In genomic region chrX:48793935-48794334, GRCh38 we compare ENCODE assay signal across 31 cellular contexts. TPM values are rescaled to one million over a fixed set of nuclear protein-coding genes. Genes with fewer than 3 reads are reported as not detected.
"Had no signal": no experiment of that assay in that cellular context is flagged by ENCODE, and none has a peak within 500 bp of the region (broad histone marks: within the 10 kb centered on the region; RNA-seq: fewer than 3 reads in every experiment).

No MANE protein-coding gene starts in this region.

- H3K4me3 Mint-ChIP-seq: memory B cell; naive thymus-derived CD4-positive, alpha-beta T cell; nephron had no signal

- DNase-seq: cortex of kidney; foreskin fibroblast; gastrocnemius medialis; head of caudate nucleus; midbrain; naive thymus-derived CD4-positive, alpha-beta T cell; stimulated activated CD4-positive, alpha-beta T cell treated with anti-CD3 and anti-CD28 coated beads, Interleukin-12 subunit alpha, Interleukin-12 subunit beta, amount 100 ng/mL, for 4 hours; stimulated activated CD4-positive, alpha-beta T cell treated with anti-CD3 and anti-CD28 coated beads, Interleukin-1b, Interleukin-23, amount 100 ng/mL, for 48 hours; stimulated activated CD4-positive, alpha-beta T cell treated with anti-CD3 and anti-CD28 coated beads, Interleukin-4, amount 100 ng/mL, for 1 hour; stimulated activated CD8-positive, alpha-beta memory T cell treated with anti-CD3 and anti-CD28 coated beads, Interleukin-4, amount 100 ng/mL, for 48 hours; stimulated activated naive CD4-positive, alpha-beta T cell; substantia nigra; testis had no signal

- H3K27me3 ChIP-seq: gastrocnemius medialis, neural progenitor cell, right atrium auricular region, testis, tibial nerve, vagina had no signal

- ATAC-seq: gastrocnemius medialis; left lobe of liver; naive thymus-derived CD4-positive, alpha-beta T cell; sciatic nerve had no signal

- H3K27ac Mint-ChIP-seq: memory B cell; naive thymus-derived CD4-positive, alpha-beta T cell; nephron had no signal

- H3K36me3 ChIP-seq: gastrocnemius medialis, neural progenitor cell, prostate gland, right atrium auricular region, tibial nerve, vagina had no signal

- H3K4me2 ChIP-seq: neural progenitor cell, smooth muscle cell had no signal

- H3K4me1 ChIP-seq: gastrocnemius medialis, neural progenitor cell, parathyroid adenoma, prostate gland, right atrium auricular region, testis, tibial nerve, vagina had no signal

- H3K4me1 Mint-ChIP-seq: nephron had no signal

- H3K4me3 ChIP-seq: gastrocnemius medialis, lung, neural progenitor cell, prostate gland, right atrium auricular region, smooth muscle cell, testis, tibial nerve, vagina had no signal

- H3K9me3 ChIP-seq: gastrocnemius medialis, prostate gland, right atrium auricular region, testis, tibial nerve, vagina had no signal

- H3K27ac ChIP-seq: gastrocnemius medialis, neural progenitor cell, parathyroid adenoma, prostate gland, right atrium auricular region, testis, tibial nerve, vagina had no signal

- H3K9ac ChIP-seq: neural progenitor cell, parathyroid adenoma had no signal

- H2AFZ ChIP-seq: neural progenitor cell, parathyroid adenoma had no signal

- H3K9me3 Mint-ChIP-seq: memory B cell; naive thymus-derived CD4-positive, alpha-beta T cell had no signal

- H3K79me2 ChIP-seq: parathyroid adenoma had no signal

RNA-seq across cellular contexts. Expression of gene GATA1, which starts 7.5 kb away (rescaled TPM):
- total RNA-seq: dermis microvascular lymphatic vessel endothelial cell, gastrocnemius medialis, glomerular endothelial cell, osteoblast, prostate gland, smooth muscle cell, ureter had no signal
- polyA plus RNA-seq: naive thymus-derived CD4-positive, alpha-beta T cell; smooth muscle cell had no signal

RNA-seq across cellular contexts. Expression of gene ERAS, which starts 32.4 kb away (rescaled TPM):
- total RNA-seq: dermis microvascular lymphatic vessel endothelial cell; gastrocnemius medialis; glomerular endothelial cell; left lobe of liver; liver; lung; mucosa of gallbladder; naive thymus-derived CD4-positive, alpha-beta T cell; osteoblast; prostate gland; right atrium auricular region; smooth muscle cell; tibial nerve; ureter; vagina had no signal
- polyA plus RNA-seq: liver; naive thymus-derived CD4-positive, alpha-beta T cell; smooth muscle cell had no signal

RNA-seq across cellular contexts. Expression of gene GLOD5, which starts 32.4 kb away (rescaled TPM):
- total RNA-seq: dermis microvascular lymphatic vessel endothelial cell; gastrocnemius medialis; glomerular endothelial cell; naive thymus-derived CD4-positive, alpha-beta T cell; osteoblast; right atrium auricular region; sciatic nerve; smooth muscle cell; testis; tibial nerve; ureter; vagina had no signal
- polyA plus RNA-seq: naive thymus-derived CD4-positive, alpha-beta T cell; smooth muscle cell had no signal

RNA-seq across cellular contexts. Expression of gene PCSK1N, which starts 41.5 kb away (rescaled TPM):
- total RNA-seq: gastrocnemius medialis, osteoblast had no signal
